In the genomic region with DNA sequence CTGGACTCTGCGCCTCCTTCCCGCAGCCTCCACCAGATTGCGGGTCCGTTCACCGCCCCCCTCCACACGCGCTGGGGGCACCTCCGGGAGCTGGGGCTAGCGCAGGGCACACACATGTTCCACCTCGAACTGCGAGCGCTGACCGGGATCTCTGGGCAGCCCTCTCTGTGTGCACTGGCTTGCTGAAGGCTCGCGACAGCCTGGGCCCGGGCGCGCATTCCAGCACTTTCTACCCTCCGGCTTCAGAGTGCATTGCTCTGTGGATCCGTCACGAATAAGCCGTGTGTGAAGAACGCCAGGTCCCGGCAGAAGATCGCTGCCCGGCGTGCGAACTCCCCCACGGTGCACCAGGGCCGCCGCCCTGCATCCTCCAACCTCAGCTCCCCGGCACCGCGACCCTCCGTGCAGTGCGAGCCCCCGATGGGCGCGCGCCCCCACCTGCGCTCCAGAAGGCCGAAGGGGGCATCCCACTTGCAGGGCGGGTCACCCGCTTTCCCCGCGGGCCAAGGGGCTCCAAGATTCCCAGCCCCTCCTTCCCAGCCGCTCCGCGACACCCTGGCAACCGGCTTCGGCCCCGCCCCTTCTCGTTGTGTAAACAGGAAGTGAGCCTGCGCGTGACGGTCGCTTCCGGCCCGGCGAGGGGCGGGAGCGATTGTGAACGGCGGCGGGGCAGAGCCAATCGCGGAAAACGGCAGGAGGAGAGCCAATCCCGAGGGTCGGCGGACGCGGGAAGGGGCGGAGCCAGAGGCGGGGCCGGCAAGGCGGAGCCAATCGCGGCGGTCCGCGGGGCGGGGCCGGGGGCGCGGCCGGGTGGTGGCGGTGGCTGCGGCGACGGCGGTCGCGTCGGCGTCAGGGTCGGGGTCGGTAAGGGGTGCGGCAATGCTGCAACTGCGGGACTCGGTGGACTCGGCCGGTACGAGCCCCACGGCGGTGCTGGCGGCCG, we compare ENCODE assay signal across 8 cellular contexts. TPM values are rescaled to one million over a fixed set of nuclear protein-coding genes. Genes with fewer than 3 reads are reported as not detected.
DNase-seq lines count a peak whose midpoint lies in the region; ATAC-seq and TF ChIP-seq lines count a peak whose summit lies in the region.

TPRG1L (plus strand) TSS at position 822 of the 943 bp plus-strand sequence; CDS start at position 880, 58 bp downstream.

- H3K9me3 ChIP-seq in SK-N-SH, result no peaks in the 10 kb centered on the region
- H3K9me3 ChIP-seq in gastroesophageal sphincter, result no peaks in the 10 kb centered on the region

- H3K9me2 ChIP-seq in SK-N-SH, result no peaks in the 10 kb centered on the region

- peak within 1 kb of the TSS; percentile 20 to 77; a peak in 3 of 4 replicates for H3K27ac ChIP-seq in SK-N-SH (ENCODE audit: low read depth in 2 of 2, low read length in 1 of 2)
- peak within 1 kb of the TSS; percentile 12 to 90 (median 86) for H3K27ac ChIP-seq in gastroesophageal sphincter

- peak within 1 kb of the TSS; percentile 90 for H3K4me2 ChIP-seq in SK-N-SH

- POLR2A ChIA-PET in SK-N-SH (lab: Yijun Ruan, JAX), result no interaction called here

- DNase-seq in GM04504 (ENCODE audit: low read depth) (peak; percentile 90), NB4 (ENCODE audit: low read depth) (peak; percentile 95), SK-N-SH (peak; percentile 99), nucleus accumbens (lab: John Stamatoyannopoulos, UW) (peak; percentile 71 to 99 (median 97)), superior temporal gyrus (ENCODE audit: extremely low spot score) (peak; percentile 99)
- DNase-seq in activated naive CD4-positive, alpha-beta T cell treated with anti-CD3 and anti-CD28 coated beads, Interleukin-2, amount 50 U/mL, for 16 hours, result peak; percentile 98

- H3K79me2 ChIP-seq in SK-N-SH (ENCODE audit: insufficient read depth), result peaks cover 16% of the 10 kb centered on the region

- CTCF ChIA-PET in SK-N-SH (lab: Yijun Ruan, JAX), result interaction anchor here (0.8 to 6.4 kb wide), 6 partner anchors 9 to 153 kb away, joined by 3 to 78 read pairs (median 6); no protein-coding TSS in a partner anchor

- peak within 1 kb of the TSS; percentile 61 for H3K4me3 ChIP-seq in NB4 (ENCODE audit: low read depth, low read length)
- peak within 1 kb of the TSS; percentile 84 to 93 for H3K4me3 ChIP-seq in SK-N-SH (ENCODE audit: low read depth in 2 of 2, low read length in 1 of 2)
- H3K4me3 ChIP-seq in gastroesophageal sphincter, result peak within 1 kb of the TSS; percentile 38 to 71

- ATAC-seq in HG02571 (IDR thresholded peaks at IDR 0.05; ENCODE audit: unreplicated experiment) (peak; percentile 90), gastroesophageal sphincter (peak; percentile 98)

- H2AFZ ChIP-seq in SK-N-SH (ENCODE audit: low read depth), result peak within 1 kb of the TSS; percentile 87; the same call in 1 of the 2 replicates

- TF ChIP-seq CTCF in NB4 (IDR thresholded peaks at IDR 0.05; ENCODE audit: low read depth, low read length) (no peak), SK-N-SH (IDR thresholded peaks at IDR 0.05) (no peak), gastroesophageal sphincter (IDR thresholded peaks at IDR 0.05) (peak in 2 of 4 experiments; percentile 4 to 9)

- H3K27me3 ChIP-seq in SK-N-SH (ENCODE audit: insufficient read depth) (no peaks in the 10 kb centered on the region), gastroesophageal sphincter (no peaks in the 10 kb centered on the region)

- H3K4me1 ChIP-seq in SK-N-SH (ENCODE audit: control insufficient read depth in 1 of 2, insufficient read depth in 2 of 2, low read depth in 1 of 2, low read length in 1 of 2) (peaks cover 0 to 40% of the 10 kb centered on the region in 2 experiments; a peak in 2 of 4 replicates), gastroesophageal sphincter (peaks cover 0 to 51% (median 16%) of the 10 kb centered on the region in 3 donors)

- TF ChIP-seq RAD21 in SK-N-SH (IDR thresholded peaks at IDR 0.05; ENCODE audit: low read length), result no peak

- no peak for TF ChIP-seq POLR2A in NB4 (IDR thresholded peaks at IDR 0.05; ENCODE audit: extremely low read depth, insufficient read length)
- TF ChIP-seq POLR2A in gastroesophageal sphincter (IDR thresholded peaks at IDR 0.05), result peak; percentile 58 to 59

- no peaks in the 10 kb centered on the region for H4K20me1 ChIP-seq in SK-N-SH (ENCODE audit: insufficient read depth)

- peaks cover 9 to 22% of the 10 kb centered on the region in 2 experiments for H3K36me3 ChIP-seq in SK-N-SH (replicated peaks in 1 of 2; ENCODE audit: control insufficient read depth in 1 of 2, insufficient read depth in 2 of 2, low read length in 1 of 2)
- H3K36me3 ChIP-seq in gastroesophageal sphincter, result peaks cover 0 to 27% of the 10 kb centered on the region in 2 donors

- H3K9ac ChIP-seq in SK-N-SH, result peak within 1 kb of the TSS; percentile 67

- peaks cover 3% of the 10 kb centered on the region for H3F3A ChIP-seq in SK-N-SH (replicated peaks; ENCODE audit: insufficient read depth)

- TF ChIP-seq EP300 in SK-N-SH (IDR thresholded peaks at IDR 0.05; ENCODE audit: borderline replicate concordance in 1 of 2, low read depth in 1 of 2, low read length in 1 of 2), result no peak
- TF ChIP-seq EP300 in gastroesophageal sphincter (IDR thresholded peaks at IDR 0.05), result no peak

- 1% methylated on average over 45 of the region's 108 CpGs for WGBS in SK-N-SH (ENCODE audit: low lambda C conversion rate)
- WGBS in gastroesophageal sphincter (ENCODE audit: low coverage in 1 of 2), 2 donors, result 0% methylated on average over 2 to 16 of the region's 108 CpGs

TF ChIP-seq in SK-N-SH, 30 proteins besides CTCF, POLR2A, EP300 and RAD21 (continues in another document):
- TF ChIP-seq REST (IDR thresholded peaks at IDR 0.05; ENCODE audit: low read depth, low read length) (no peak), ELF1 (IDR thresholded peaks at IDR 0.05) (peak; percentile 72), POLR2AphosphoS5 (IDR thresholded peaks at IDR 0.05; ENCODE audit: low read depth, low read length) (no peak), SIN3A (IDR thresholded peaks at IDR 0.05; ENCODE audit: borderline replicate concordance, low read depth, low read length) (peak; percentile 46; the same call in 1 of the 2 replicates), RXRA (IDR thresholded peaks at IDR 0.05; ENCODE audit: borderline replicate concordance, low read depth) (no peak), SMC3 (IDR thresholded peaks at IDR 0.05; ENCODE audit: low read depth, low read length) (no peak), GABPA (IDR thresholded peaks at IDR 0.05; ENCODE audit: low read depth) (peak; percentile 90), MXI1 (IDR thresholded peaks at IDR 0.05; ENCODE audit: low read depth, low read length) (peak; percentile 69; the same call in 1 of the 2 replicates), TEAD4 (IDR thresholded peaks at IDR 0.05; ENCODE audit: borderline replicate concordance, insufficient read depth) (no peak), CHD2 (IDR thresholded peaks at IDR 0.05; ENCODE audit: low read length, partially characterized antibody) (peak; percentile 76), TAF1 (IDR thresholded peaks at IDR 0.05; ENCODE audit: borderline replicate concordance, low read depth, low read length) (0 out of 2 replicates have a peak, but pooled peaks have one; percentile 15), FOXJ3 (CRISPR knock-in tag; IDR thresholded peaks at IDR 0.05) (peak; percentile 60; the same call in 1 of the 2 replicates)
- TF ChIP-seq, protein P1, sequence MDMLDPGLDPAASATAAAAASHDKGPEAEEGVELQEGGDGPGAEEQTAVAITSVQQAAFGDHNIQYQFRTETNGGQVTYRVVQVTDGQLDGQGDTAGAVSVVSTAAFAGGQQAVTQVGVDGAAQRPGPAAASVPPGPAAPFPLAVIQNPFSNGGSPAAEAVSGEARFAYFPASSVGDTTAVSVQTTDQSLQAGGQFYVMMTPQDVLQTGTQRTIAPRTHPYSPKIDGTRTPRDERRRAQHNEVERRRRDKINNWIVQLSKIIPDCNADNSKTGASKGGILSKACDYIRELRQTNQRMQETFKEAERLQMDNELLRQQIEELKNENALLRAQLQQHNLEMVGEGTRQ (IDR thresholded peaks at IDR 0.05; ENCODE audit: borderline replicate concordance, low read depth, low read length), result peak; percentile 57

RNA-seq across cellular contexts. Expression of gene TPRG1L, which starts in this region (rescaled TPM):
- 25.9 and 35.5 TPM in 2 replicates for polyA plus RNA-seq in SK-N-SH (2012; rRNA removed)
- 28.6 and 33.3 TPM in 2 replicates for polyA plus RNA-seq in SK-N-SH (2012; cell fraction: cytosol; rRNA removed)
- 17.7 and 20.1 TPM in 2 replicates for polyA plus RNA-seq in SK-N-SH (2012; cell fraction: nucleus; rRNA removed)
- total RNA-seq in gastroesophageal sphincter, result 10 to 100 TPM; 38.2 to 52.1 (median 46.6) TPM

Comparison
In these comparisons a context has a peak if more than half of its experiments do, and no peak if none do; other contexts are left out.
1. Peak in every context shown above with its lines: DNase-seq, ATAC-seq, H3K4me3 ChIP-seq and H3K27ac ChIP-seq.